ENCODE assay signal across 8 cellular contexts in the genomic region with DNA sequence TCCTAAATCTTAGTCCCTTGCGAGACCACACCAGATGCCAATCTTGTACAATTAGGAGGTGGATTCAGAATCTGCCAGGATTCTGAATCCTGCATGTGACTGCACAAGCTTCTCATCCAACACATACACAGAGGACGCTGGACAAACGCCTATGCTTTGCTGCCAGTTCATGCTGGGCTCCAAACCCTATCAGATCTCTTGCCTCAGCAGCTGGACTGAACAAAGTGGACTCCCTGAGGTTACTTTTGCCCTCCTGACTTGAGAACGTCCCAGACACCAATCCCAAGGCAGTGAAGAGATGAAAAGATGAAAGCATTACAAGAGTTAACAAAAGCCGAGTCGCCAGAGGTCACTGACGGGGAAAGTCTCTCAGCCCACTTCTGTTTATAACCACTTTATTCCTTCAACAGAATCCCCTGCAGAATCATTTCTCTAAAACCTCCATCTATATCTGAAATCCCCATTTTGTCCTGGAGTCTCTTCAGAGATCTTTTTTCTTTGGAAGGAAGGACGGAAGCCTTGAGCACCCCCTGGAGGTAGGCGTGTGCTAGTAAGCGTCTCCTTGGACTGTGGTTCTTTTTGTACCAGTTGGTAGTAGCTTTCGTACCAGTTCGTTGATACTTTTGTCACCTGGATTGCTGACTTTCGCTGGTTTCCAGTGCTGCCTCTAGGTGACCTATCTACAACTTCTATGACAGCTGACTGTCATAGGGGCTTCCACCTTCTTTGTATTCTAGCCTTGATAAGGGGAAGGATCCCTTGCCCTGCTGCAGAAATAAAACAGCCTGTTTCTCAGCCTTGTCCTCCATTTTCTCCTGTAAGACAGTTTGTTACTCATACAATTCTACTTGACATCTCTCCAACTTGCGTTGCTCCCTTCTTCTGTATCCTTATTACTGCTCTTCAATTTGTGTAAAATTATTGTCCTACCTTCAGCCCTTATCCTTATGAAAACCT. TPM values are rescaled to one million over a fixed set of nuclear protein-coding genes. Genes with fewer than 3 reads are reported as not detected.
DNase-seq lines count a peak whose midpoint lies in the region; ATAC-seq and TF ChIP-seq lines count a peak whose summit lies in the region.

No MANE protein-coding gene starts in this region.

- H3K36me3 Mint-ChIP-seq in activated T-cell treated with anti-CD3 and anti-CD28 coated beads, Interleukin-2, amount 50 U/mL, for 72 hours (ENCODE audit: insufficient read depth in 2 of 2) = peaks cover 2 to 5% of the 10 kb centered on the region in 2 donors

- in situ Hi-C loops in Caki2 (cut with HindIII; ENCODE audit: low pct_unique_long_range_greater_than_20kb, low sequenced_read_pairs) = no loop called here

- H3K4me1 Mint-ChIP-seq in activated T-cell treated with anti-CD3 and anti-CD28 coated beads, Interleukin-2, amount 50 U/mL, for 72 hours (ENCODE audit: low read depth) = peaks cover 87% of the 10 kb centered on the region

- H3K4me3 ChIP-seq in fibroblast of the aortic adventitia (ENCODE audit: low read depth, low read length) = peak overlapping the region; percentile 45

- H3K9me3 Mint-ChIP-seq in activated T-cell treated with anti-CD3 and anti-CD28 coated beads, Interleukin-2, amount 50 U/mL, for 72 hours = peaks cover 2 to 5% of the 10 kb centered on the region in 2 donors

- peak overlapping the region; percentile 92 for H3K27ac Mint-ChIP-seq in activated T-cell treated with anti-CD3 and anti-CD28 coated beads, Interleukin-2, amount 50 U/mL, for 72 hours

- peak; percentile 47 for ATAC-seq in GM21381 (IDR thresholded peaks at IDR 0.05; ENCODE audit: unreplicated experiment)
- peak; percentile 24 to 43 for ATAC-seq in activated T-cell treated with anti-CD3 and anti-CD28 coated beads, Interleukin-2, amount 50 U/mL, for 72 hours (replicated peaks in 1 of 2)

- peak; percentile 96 for TF ChIP-seq CTCF in fibroblast of the aortic adventitia (IDR thresholded peaks at IDR 0.05; ENCODE audit: insufficient read depth, low read length)

- DNase-seq in Caki2 (ENCODE audit: low read depth) (peak; percentile 54), HUDEP-2 (lab: John Stamatoyannopoulos, UW; ENCODE audit: unreplicated experiment in 76 of 76) (peak in 60 of 76 experiments; percentile 7 to 75 (median 40)), OCI-M1 (lab: John Stamatoyannopoulos, UW) (peak; percentile 99), fibroblast of the aortic adventitia (ENCODE audit: low read depth) (peak; percentile 87), non-pigmented ciliary epithelial cell (ENCODE audit: low read depth) (peak; percentile 20), superior temporal gyrus (ENCODE audit: extremely low spot score) (peak; percentile 93)
- peak; percentile 60 to 75 for DNase-seq in activated T-cell treated with anti-CD3 and anti-CD28 coated beads, Interleukin-2, amount 50 U/mL, for 72 hours

- H3K4me3 Mint-ChIP-seq in activated T-cell treated with anti-CD3 and anti-CD28 coated beads, Interleukin-2, amount 50 U/mL, for 72 hours = peak overlapping the region; percentile 65 to 81

- no peaks in the 10 kb centered on the region for H3K27me3 Mint-ChIP-seq in activated T-cell treated with anti-CD3 and anti-CD28 coated beads, Interleukin-2, amount 50 U/mL, for 72 hours (ENCODE audit: low read depth)

RNA-seq across cellular contexts. Expression of a gene that starts 26.1 kb away (rescaled TPM):
- 7.0 and 10.3 TPM in 2 replicates for total RNA-seq in Caki2 (2014; rRNA removed; shearing (Covaris generic); ENCODE audit: low replicate concordance)
- total RNA-seq in activated T-cell treated with anti-CD3 and anti-CD28 coated beads, Interleukin-2, amount 50 U/mL, for 72 hours = 10 to 100 TPM; 57.2 to 73.2 TPM
- 19.4 and 24.7 TPM in 2 replicates for total RNA-seq in fibroblast of the aortic adventitia (ENCODE audit: low replicate concordance)

Comparison
In these comparisons a context has a peak if more than half of its experiments do, and no peak if none do; other contexts are left out.
1. Peak in every context shown above with its lines: DNase-seq, ATAC-seq and H3K4me3 ChIP-seq.
2. DNase-seq: peak in every context shown above with its lines; median percentile 99 in OCI-M1; 93 in superior temporal gyrus; 87 in fibroblast of the aortic adventitia; 68 in activated T-cell treated with anti-CD3 and anti-CD28 coated beads, Interleukin-2, amount 50 U/mL, for 72 hours; 54 in Caki2; 40 in HUDEP-2; 20 in non-pigmented ciliary epithelial cell.